In the genomic region with DNA sequence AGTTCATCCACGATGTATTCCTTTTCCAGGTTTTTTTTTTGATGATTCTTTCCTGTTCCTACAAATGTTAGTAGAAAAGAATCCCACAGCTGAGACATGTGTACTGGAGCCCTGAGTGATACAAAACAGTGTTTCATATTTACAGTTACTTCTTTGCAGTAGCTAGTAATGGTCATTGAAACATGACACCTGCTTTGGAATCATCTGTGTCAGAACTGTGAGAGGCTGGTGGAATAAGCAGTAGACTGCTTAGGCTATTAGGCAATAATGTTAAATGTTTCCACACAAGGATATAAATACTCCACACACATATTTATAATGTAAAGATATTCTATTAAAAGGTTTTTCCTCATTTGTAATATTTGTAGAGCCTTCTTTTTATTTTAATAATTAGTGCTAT, we compare ENCODE assay signal across 26 cellular contexts.
DNase-seq lines count a peak whose midpoint lies in the region; ATAC-seq, FAIRE-seq and TF ChIP-seq lines count a peak whose summit lies in the region.
"Had no signal": no experiment of that assay in that cellular context is flagged by ENCODE, and none has a peak within 500 bp of the region (broad histone marks: within the 10 kb centered on the region; RNA-seq: fewer than 3 reads in every experiment).

No MANE protein-coding gene starts in this region.

- TF ChIP-seq CTCF in astrocyte (IDR thresholded peaks at IDR 0.05; ENCODE audit: insufficient read depth, low read depth, low read length), result no peak
- no peak for TF ChIP-seq CTCF in glutamatergic neuron (IDR thresholded peaks at IDR 0.05; ENCODE audit: partially characterized antibody, unreplicated experiment)

- no peaks in the 10 kb centered on the region for H3K4me1 ChIP-seq in astrocyte (ENCODE audit: insufficient read depth, low read length)
- H3K4me1 ChIP-seq: spleen had no signal

- H3K4me3 Mint-ChIP-seq in astrocyte (ENCODE audit: unreplicated experiment) (no peak overlapping the region), glutamatergic neuron (ENCODE audit: unreplicated experiment) (no peak overlapping the region)
- H3K4me3 Mint-ChIP-seq: activated CD4-positive, alpha-beta memory T cell treated with anti-CD3 and anti-CD28 coated beads for 36 hours; activated naive CD4-positive, alpha-beta T cell treated with anti-CD3 and anti-CD28 coated beads, Interleukin-2, amount 50 U/mL, for 24 hours; activated T-cell treated with anti-CD3 and anti-CD28 coated beads, Interleukin-2, amount 50 U/mL, for 4 hours; B cell; nephron had no signal

- H2AFZ ChIP-seq in astrocyte (ENCODE audit: low read depth, low read length), result no peak overlapping the region

- no peaks in the 10 kb centered on the region for H3K79me2 ChIP-seq in astrocyte (ENCODE audit: insufficient read depth, low read length)

- DNase-seq in H4 (ENCODE audit: low spot score) (peak; percentile 41), MV-4-11 (lab: John Stamatoyannopoulos, UW) (peak; percentile 44), astrocyte (ENCODE audit: low read depth) (peak; percentile 30), glutamatergic neuron (no peak), posterior cingulate gyrus (no peak), SKM-1 (lab: John Stamatoyannopoulos, UW; ENCODE audit: unreplicated experiment) (no peak)
- no peak for DNase-seq in activated T-cell treated with anti-CD3 and anti-CD28 coated beads, Interleukin-2, amount 50 U/mL, for 1 hour
- DNase-seq: activated CD4-positive, alpha-beta memory T cell treated with anti-CD3 and anti-CD28 coated beads for 36 hours; activated T-cell treated with anti-CD3 and anti-CD28 coated beads, Interleukin-2, amount 50 U/mL, for 4 hours; Calu3; dorsolateral prefrontal cortex; islet precursor cell; NCI-H187 treated with DMSO at 0.1 percent for 48 hours; NCI-H524 treated with DMSO at 0.1 percent for 48 hours; spleen; SW 1271 had no signal

- no peak overlapping the region for H3K27ac ChIP-seq in astrocyte (ENCODE audit: low read depth, low read length)
- H3K27ac ChIP-seq: dorsolateral prefrontal cortex, spleen, thoracic aorta had no signal

- intact Hi-C loops in posterior cingulate gyrus (cut with DNase I), result loop anchor here (10.0 kb wide), 1 partner anchor 397 kb away; the partner anchor contains the start of gene THSD7A

- no peaks in the 10 kb centered on the region for H3K36me3 ChIP-seq in astrocyte (ENCODE audit: insufficient read depth, low read length)
- H3K36me3 ChIP-seq: spleen, thoracic aorta had no signal

- H3K9me3 ChIP-seq in astrocyte (ENCODE audit: insufficient read depth, low read depth, low read length), result no peaks in the 10 kb centered on the region
- H3K9me3 ChIP-seq: spleen, thoracic aorta had no signal

- no peak overlapping the region for H3K9ac ChIP-seq in astrocyte (ENCODE audit: low read length)

- FAIRE-seq in astrocyte (lab: Jason Lieb, UNC), result no peak
- FAIRE-seq: GM12892, RCC 7860 had no signal

- H3K27ac Mint-ChIP-seq in astrocyte (ENCODE audit: unreplicated experiment) (no peak overlapping the region), glutamatergic neuron (ENCODE audit: unreplicated experiment) (peak overlapping the region; percentile 82)
- H3K27ac Mint-ChIP-seq: activated CD4-positive, alpha-beta memory T cell treated with anti-CD3 and anti-CD28 coated beads for 36 hours; activated naive CD4-positive, alpha-beta T cell treated with anti-CD3 and anti-CD28 coated beads, Interleukin-2, amount 50 U/mL, for 24 hours; B cell; brain; nephron; progenitor cell of endocrine pancreas had no signal

- no peak overlapping the region for H3K4me2 ChIP-seq in astrocyte (ENCODE audit: low read length)

- H3K27me3 ChIP-seq in astrocyte (ENCODE audit: insufficient read depth, low read length), result no peaks in the 10 kb centered on the region
- H3K27me3 ChIP-seq: spleen had no signal

- H3K36me3 Mint-ChIP-seq in astrocyte (ENCODE audit: low read depth, unreplicated experiment) (no peaks in the 10 kb centered on the region), glutamatergic neuron (ENCODE audit: unreplicated experiment) (peaks cover 15% of the 10 kb centered on the region)
- H3K36me3 Mint-ChIP-seq: activated CD4-positive, alpha-beta memory T cell treated with anti-CD3 and anti-CD28 coated beads for 36 hours; activated naive CD4-positive, alpha-beta T cell treated with anti-CD3 and anti-CD28 coated beads, Interleukin-2, amount 50 U/mL, for 24 hours had no signal

- H3K27me3 Mint-ChIP-seq in astrocyte (ENCODE audit: low read depth, unreplicated experiment), result no peaks in the 10 kb centered on the region
- H3K27me3 Mint-ChIP-seq in glutamatergic neuron (ENCODE audit: unreplicated experiment), result peaks cover 5% of the 10 kb centered on the region
- H3K27me3 Mint-ChIP-seq: activated CD4-positive, alpha-beta memory T cell treated with anti-CD3 and anti-CD28 coated beads for 36 hours; B cell; brain; progenitor cell of endocrine pancreas had no signal

- H3K4me1 Mint-ChIP-seq in astrocyte (ENCODE audit: low read depth, unreplicated experiment) (no peaks in the 10 kb centered on the region), glutamatergic neuron (ENCODE audit: low read depth, unreplicated experiment) (peaks cover 15% of the 10 kb centered on the region)
- H3K4me1 Mint-ChIP-seq: activated naive CD4-positive, alpha-beta T cell treated with anti-CD3 and anti-CD28 coated beads, Interleukin-2, amount 50 U/mL, for 24 hours; B cell; nephron had no signal

- ATAC-seq in GM19463 (IDR thresholded peaks at IDR 0.05; ENCODE audit: unreplicated experiment), result no peak
- ATAC-seq: activated T-cell treated with anti-CD3 and anti-CD28 coated beads, Interleukin-2, amount 50 U/mL, for 4 hours; esophagus mucosa had no signal

- H3K9me3 Mint-ChIP-seq in astrocyte (ENCODE audit: unreplicated experiment) (no peaks in the 10 kb centered on the region), glutamatergic neuron (ENCODE audit: unreplicated experiment) (peaks cover 7% of the 10 kb centered on the region)
- H3K9me3 Mint-ChIP-seq: activated CD4-positive, alpha-beta memory T cell treated with anti-CD3 and anti-CD28 coated beads for 36 hours had no signal

- no peaks in the 10 kb centered on the region for H4K20me1 ChIP-seq in astrocyte (ENCODE audit: insufficient read depth, low read length)

- no peak overlapping the region for H3K4me3 ChIP-seq in astrocyte (ENCODE audit: insufficient read depth, low read depth, low read length)
- H3K4me3 ChIP-seq: dorsolateral prefrontal cortex, spleen, thoracic aorta had no signal

Comparison
In these comparisons a context has a peak if more than half of its experiments do, and no peak if none do; other contexts are left out.
1. DNase-seq: peak in H4 (single experiment), MV-4-11 (single experiment) and astrocyte (single experiment); none in glutamatergic neuron (single experiment), activated T-cell treated with anti-CD3 and anti-CD28 coated beads, Interleukin-2, amount 50 U/mL, for 1 hour (single experiment), posterior cingulate gyrus (0 of 10) and SKM-1 (single experiment).